9 cellular contexts compared by ENCODE assay signal in genomic region chr10:80168679-80169380, GRCh38. TPM values are rescaled to one million over a fixed set of nuclear protein-coding genes. Genes with fewer than 3 reads are reported as not detected.
DNase-seq lines count a peak whose midpoint lies in the region; ATAC-seq and TF ChIP-seq lines count a peak whose summit lies in the region.
"Had no signal": no experiment of that assay in that cellular context is flagged by ENCODE, and none has a peak within 500 bp of the region (broad histone marks: within the 10 kb centered on the region; RNA-seq: fewer than 3 reads in every experiment).

No MANE protein-coding gene starts in this region.

- peaks cover 60% of the 10 kb centered on the region for H3K79me2 ChIP-seq in PC-3 (ENCODE audit: low read length)

- no peak overlapping the region for H2AFZ ChIP-seq in PC-3 (ENCODE audit: low read length)

- H3F3A ChIP-seq in PC-3 (ENCODE audit: low read length, unreplicated experiment): peaks cover 10% of the 10 kb centered on the region

- POLR2A ChIA-PET in PC-3 (lab: Charles Lee; ENCODE audit: unreplicated experiment): no interaction called here

- TF ChIP-seq CTCF in PC-3 (conservative IDR thresholded peaks at IDR 0.05; ENCODE audit: low read depth, low read length) (peak; percentile 89), fibroblast of the aortic adventitia (IDR thresholded peaks at IDR 0.05; ENCODE audit: insufficient read depth, low read length) (peak; percentile 38)

- no peaks in the 10 kb centered on the region for H3K9me3 ChIP-seq in PC-3 (ENCODE audit: low read length)
- H3K9me3 ChIP-seq in subcutaneous abdominal adipose tissue (ENCODE audit: control insufficient read depth in 5 of 5, low read length in 5 of 5): no peaks in the 10 kb centered on the region

- peak; percentile 35 for DNase-seq in activated CD8-positive, alpha-beta memory T cell treated with anti-CD3 and anti-CD28 coated beads, Interleukin-2, amount 50 U/mL, for 4 hours
- no peak for DNase-seq in activated CD8-positive, alpha-beta memory T cell treated with anti-CD3 and anti-CD28 coated beads, Interleukin-2, amount 50 U/mL, for 48 hours
- DNase-seq in PC-3 (peak; percentile 58), fibroblast of the aortic adventitia (ENCODE audit: low read depth) (no peak), HK-2 (ENCODE audit: unreplicated experiment) (no peak), amygdala (lab: John Stamatoyannopoulos, UW) (no peak)
- DNase-seq: NCI-H2171 treated with DMSO at 0.1 percent for 48 hours had no signal

- no peaks in the 10 kb centered on the region for H3K27me3 ChIP-seq in PC-3 (ENCODE audit: low read length)
- no peaks in the 10 kb centered on the region for H3K27me3 ChIP-seq in subcutaneous abdominal adipose tissue (ENCODE audit: control insufficient read depth in 5 of 5, insufficient read depth in 4 of 5, low read length in 5 of 5)

- CTCF ChIA-PET in PC-3 (lab: Charles Lee): interaction anchor here (0.5 to 0.6 kb wide), 2 partner anchors 111 to 864 kb away, joined by 3 to 4 read pairs; no protein-coding TSS in a partner anchor

- H3K4me1 ChIP-seq in PC-3 (ENCODE audit: insufficient read depth, low read length) (peaks cover 69% of the 10 kb centered on the region), subcutaneous abdominal adipose tissue (ENCODE audit: control insufficient read depth in 5 of 5, insufficient read depth in 5 of 5, low read length in 5 of 5) (peaks cover 14 to 77% (median 66%) of the 10 kb centered on the region in 5 donors)

- BruUV-seq in PC-3 (replicated peaks; lab: Mats Ljungman, UMichigan): no TSS peak

- H3K9ac ChIP-seq in PC-3 (ENCODE audit: low read length) (no peak overlapping the region), subcutaneous abdominal adipose tissue (ENCODE audit: low read length in 5 of 5) (no peak overlapping the region)

- no peak overlapping the region for H3K4me3 ChIP-seq in PC-3 (ENCODE audit: low read length)
- no peak overlapping the region for H3K4me3 ChIP-seq in fibroblast of the aortic adventitia (ENCODE audit: low read depth, low read length)
- H3K4me3 ChIP-seq in subcutaneous abdominal adipose tissue (ENCODE audit: low read depth in 1 of 5, low read length in 5 of 5): no peak overlapping the region

- peaks cover 41% of the 10 kb centered on the region for H4K20me1 ChIP-seq in PC-3 (ENCODE audit: low read length)

- intact Hi-C loops in PC-3 (cut with micrococcal nuclease): no loop called here

- H3K36me3 ChIP-seq in PC-3 (ENCODE audit: low read depth, low read length) (peaks cover 68% of the 10 kb centered on the region), subcutaneous abdominal adipose tissue (ENCODE audit: control insufficient read depth in 5 of 5, insufficient read depth in 5 of 5, low read length in 5 of 5) (peaks cover 0 to 90% (median 74%) of the 10 kb centered on the region in 5 donors)

- H3K27ac ChIP-seq in PC-3 (ENCODE audit: low read length): no peak overlapping the region
- H3K27ac ChIP-seq in subcutaneous abdominal adipose tissue (ENCODE audit: low read depth, low read length): peak overlapping the region; percentile 89

- ATAC-seq in PC-3: no peak
- ATAC-seq in HG03025 (IDR thresholded peaks at IDR 0.05; ENCODE audit: low FRiP score, unreplicated experiment): no peak

- no peaks in the 10 kb centered on the region for H3K9me2 ChIP-seq in PC-3 (replicated peaks; ENCODE audit: low read length)

- H3K4me2 ChIP-seq in PC-3 (ENCODE audit: low read length): no peak overlapping the region

RNA-seq across cellular contexts. Expression of gene PLAC9, which starts 36.3 kb away (rescaled TPM):
- total RNA-seq in PC-3 (2014; rRNA removed) (0.81 and 2.0 TPM in 2 replicates), fibroblast of the aortic adventitia (ENCODE audit: low replicate concordance) (32.1 and 78.7 TPM in 2 replicates)

RNA-seq across cellular contexts. Expression of gene ANXA11, which starts 36.5 kb away (rescaled TPM):
- total RNA-seq in PC-3 (2014; rRNA removed) (434 and 520 TPM in 2 replicates), fibroblast of the aortic adventitia (ENCODE audit: low replicate concordance) (51.1 and 153 TPM in 2 replicates)

Comparison
In these comparisons a context has a peak if more than half of its experiments do, and no peak if none do; other contexts are left out.
1. DNase-seq: peak in activated CD8-positive, alpha-beta memory T cell treated with anti-CD3 and anti-CD28 coated beads, Interleukin-2, amount 50 U/mL, for 4 hours (single experiment) and PC-3 (single experiment); none in activated CD8-positive, alpha-beta memory T cell treated with anti-CD3 and anti-CD28 coated beads, Interleukin-2, amount 50 U/mL, for 48 hours (single experiment), fibroblast of the aortic adventitia (single experiment), HK-2 (single experiment) and amygdala (0 of 56).
2. RNA of gene PLAC9, which starts 36.3 kb away (total RNA-seq): 32.1 to 78.7 TPM in fibroblast of the aortic adventitia; 0.81 to 2.0 TPM in PC-3; every median in the first group is over 10 times any median in the second.